Comparison of ENCODE assay signal across 1 cellular context in genomic region chr12:110744697-110745264, GRCh38.
A peak's percentile ranks its signal among the peaks of the same experiment; 100 is the strongest.
TF ChIP-seq lines count a peak whose summit lies in the region.

No MANE protein-coding gene starts in this region.

TF ChIP-seq in K562, 482 proteins besides CTCF, POLR2A, EP300 and RAD21 (continued from another document):
- TF ChIP-seq CLOCK (CRISPR knock-in tag; IDR thresholded peaks at IDR 0.05; ENCODE audit: borderline replicate concordance) = no peak
- 0 out of 2 replicates have a peak, but pooled peaks have one; percentile 35 for TF ChIP-seq HDAC2 (IDR thresholded peaks at IDR 0.05)
- no peak for TF ChIP-seq ZNF431 (CRISPR knock-in tag; IDR thresholded peaks at IDR 0.05)
- no peak for TF ChIP-seq NRF1 (conservative IDR thresholded peaks at IDR 0.05 in 1 of 2, IDR thresholded peaks at IDR 0.05 in 1 of 2)
- TF ChIP-seq ARID1B (IDR thresholded peaks at IDR 0.05) = no peak
- peak; percentile 45; the same call in 1 of the 2 replicates for TF ChIP-seq CEBPG (CRISPR knock-in tag; IDR thresholded peaks at IDR 0.05)
- no peak for TF ChIP-seq CEBPG (tag; conservative IDR thresholded peaks at IDR 0.05 in 1 of 2, IDR thresholded peaks at IDR 0.05 in 1 of 2)
- no peak for TF ChIP-seq PTRF (tag; IDR thresholded peaks at IDR 0.05)
- TF ChIP-seq ETV1 (tag; conservative IDR thresholded peaks at IDR 0.05; ENCODE audit: low read depth) = peak; percentile 39; the same call in 1 of the 2 replicates
- no peak for TF ChIP-seq ESRRB (CRISPR knock-in tag; IDR thresholded peaks at IDR 0.05; ENCODE audit: borderline replicate concordance)
- peak; percentile 82 for TF ChIP-seq ZFP36 (IDR thresholded peaks at IDR 0.05; ENCODE audit: low read depth, low read length, partially characterized antibody)
- no peak for TF ChIP-seq RERE (CRISPR knock-in tag; IDR thresholded peaks at IDR 0.05; ENCODE audit: borderline replicate concordance)
- no peak for TF ChIP-seq IRF2 (CRISPR knock-in tag; IDR thresholded peaks at IDR 0.05)
- TF ChIP-seq, protein P1, sequence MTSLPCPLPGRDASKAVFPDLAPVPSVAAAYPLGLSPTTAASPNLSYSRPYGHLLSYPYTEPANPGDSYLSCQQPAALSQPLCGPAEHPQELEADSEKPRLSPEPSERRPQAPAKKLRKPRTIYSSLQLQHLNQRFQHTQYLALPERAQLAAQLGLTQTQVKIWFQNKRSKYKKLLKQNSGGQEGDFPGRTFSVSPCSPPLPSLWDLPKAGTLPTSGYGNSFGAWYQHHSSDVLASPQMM (CRISPR knock-in tag; IDR thresholded peaks at IDR 0.05) = no peak
- TF ChIP-seq, protein P2, sequence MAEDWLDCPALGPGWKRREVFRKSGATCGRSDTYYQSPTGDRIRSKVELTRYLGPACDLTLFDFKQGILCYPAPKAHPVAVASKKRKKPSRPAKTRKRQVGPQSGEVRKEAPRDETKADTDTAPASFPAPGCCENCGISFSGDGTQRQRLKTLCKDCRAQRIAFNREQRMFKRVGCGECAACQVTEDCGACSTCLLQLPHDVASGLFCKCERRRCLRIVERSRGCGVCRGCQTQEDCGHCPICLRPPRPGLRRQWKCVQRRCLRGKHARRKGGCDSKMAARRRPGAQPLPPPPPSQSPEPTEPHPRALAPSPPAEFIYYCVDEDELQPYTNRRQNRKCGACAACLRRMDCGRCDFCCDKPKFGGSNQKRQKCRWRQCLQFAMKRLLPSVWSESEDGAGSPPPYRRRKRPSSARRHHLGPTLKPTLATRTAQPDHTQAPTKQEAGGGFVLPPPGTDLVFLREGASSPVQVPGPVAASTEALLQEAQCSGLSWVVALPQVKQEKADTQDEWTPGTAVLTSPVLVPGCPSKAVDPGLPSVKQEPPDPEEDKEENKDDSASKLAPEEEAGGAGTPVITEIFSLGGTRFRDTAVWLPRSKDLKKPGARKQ (CRISPR knock-in tag; IDR thresholded peaks at IDR 0.05) = no peak
- no peak for TF ChIP-seq SMC3 (conservative IDR thresholded peaks at IDR 0.05; ENCODE audit: insufficient read depth, low read depth, low read length)
- TF ChIP-seq ILK (tag; IDR thresholded peaks at IDR 0.05; ENCODE audit: borderline replicate concordance, low read depth) = no peak
- peak; percentile 92 for TF ChIP-seq RBM25 (IDR thresholded peaks at IDR 0.05; ENCODE audit: low read depth, low read length, severe bottlenecking)
- TF ChIP-seq TCF3 (CRISPR knock-in tag; IDR thresholded peaks at IDR 0.05) = no peak
- TF ChIP-seq BCOR (IDR thresholded peaks at IDR 0.05) = peak; percentile 83
- TF ChIP-seq, protein P3, sequence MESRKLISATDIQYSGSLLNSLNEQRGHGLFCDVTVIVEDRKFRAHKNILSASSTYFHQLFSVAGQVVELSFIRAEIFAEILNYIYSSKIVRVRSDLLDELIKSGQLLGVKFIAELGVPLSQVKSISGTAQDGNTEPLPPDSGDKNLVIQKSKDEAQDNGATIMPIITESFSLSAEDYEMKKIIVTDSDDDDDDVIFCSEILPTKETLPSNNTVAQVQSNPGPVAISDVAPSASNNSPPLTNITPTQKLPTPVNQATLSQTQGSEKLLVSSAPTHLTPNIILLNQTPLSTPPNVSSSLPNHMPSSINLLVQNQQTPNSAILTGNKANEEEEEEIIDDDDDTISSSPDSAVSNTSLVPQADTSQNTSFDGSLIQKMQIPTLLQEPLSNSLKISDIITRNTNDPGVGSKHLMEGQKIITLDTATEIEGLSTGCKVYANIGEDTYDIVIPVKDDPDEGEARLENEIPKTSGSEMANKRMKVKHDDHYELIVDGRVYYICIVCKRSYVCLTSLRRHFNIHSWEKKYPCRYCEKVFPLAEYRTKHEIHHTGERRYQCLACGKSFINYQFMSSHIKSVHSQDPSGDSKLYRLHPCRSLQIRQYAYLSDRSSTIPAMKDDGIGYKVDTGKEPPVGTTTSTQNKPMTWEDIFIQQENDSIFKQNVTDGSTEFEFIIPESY (CRISPR knock-in tag; IDR thresholded peaks at IDR 0.05) = no peak
- TF ChIP-seq POLR3G (IDR thresholded peaks at IDR 0.05; ENCODE audit: extremely low read depth, insufficient read length, insufficient replicate concordance) = no peak
- peak; percentile 26 for TF ChIP-seq BRD9 (IDR thresholded peaks at IDR 0.05; ENCODE audit: low read depth, partially characterized antibody)
- no peak for TF ChIP-seq ZNF316 (IDR thresholded peaks at IDR 0.05)
TF ChIP-seq in K562: peak in this region for 9.
